In genomic region chr11:63769044-63769718, GRCh38 we compare ENCODE assay signal across 1 cellular context.
TF ChIP-seq lines count a peak whose summit lies in the region.

No MANE protein-coding gene starts in this region.

TF ChIP-seq in K562, 482 proteins besides CTCF, POLR2A, EP300 and RAD21 (continues in another document):
- TF ChIP-seq CREB1 (IDR thresholded peaks at IDR 0.05) = no peak
- no peak for TF ChIP-seq CREB1 (CRISPR knock-in tag; IDR thresholded peaks at IDR 0.05)
- TF ChIP-seq FOSL1 (tag; conservative IDR thresholded peaks at IDR 0.05) = peak; percentile 52
- TF ChIP-seq PTBP1 (IDR thresholded peaks at IDR 0.05; ENCODE audit: low read depth, low read length) = no peak
- TF ChIP-seq CHCHD3 (CRISPR knock-in tag; IDR thresholded peaks at IDR 0.05) = no peak
- no peak for TF ChIP-seq ZNF76 (CRISPR knock-in tag; IDR thresholded peaks at IDR 0.05; ENCODE audit: borderline replicate concordance)
- TF ChIP-seq TAF1 (IDR thresholded peaks at IDR 0.05; ENCODE audit: control insufficient read depth, extremely low read depth, insufficient read depth, low read length, severe bottlenecking) = peak; percentile 39
- TF ChIP-seq ZBTB1 (CRISPR knock-in tag; IDR thresholded peaks at IDR 0.05; ENCODE audit: borderline replicate concordance, low read depth) = 0 out of 2 replicates have a peak, but pooled peaks have one; percentile 55
- TF ChIP-seq, protein P1, sequence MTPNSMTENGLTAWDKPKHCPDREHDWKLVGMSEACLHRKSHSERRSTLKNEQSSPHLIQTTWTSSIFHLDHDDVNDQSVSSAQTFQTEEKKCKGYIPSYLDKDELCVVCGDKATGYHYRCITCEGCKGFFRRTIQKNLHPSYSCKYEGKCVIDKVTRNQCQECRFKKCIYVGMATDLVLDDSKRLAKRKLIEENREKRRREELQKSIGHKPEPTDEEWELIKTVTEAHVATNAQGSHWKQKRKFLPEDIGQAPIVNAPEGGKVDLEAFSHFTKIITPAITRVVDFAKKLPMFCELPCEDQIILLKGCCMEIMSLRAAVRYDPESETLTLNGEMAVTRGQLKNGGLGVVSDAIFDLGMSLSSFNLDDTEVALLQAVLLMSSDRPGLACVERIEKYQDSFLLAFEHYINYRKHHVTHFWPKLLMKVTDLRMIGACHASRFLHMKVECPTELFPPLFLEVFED (CRISPR knock-in tag; conservative IDR thresholded peaks at IDR 0.05) = no peak
- TF ChIP-seq NONO (IDR thresholded peaks at IDR 0.05; ENCODE audit: low read depth in 2 of 2, low read length in 1 of 2) = peak; percentile 34 to 56; a peak in 3 of 4 replicates
- no peak for TF ChIP-seq TBL1XR1 (IDR thresholded peaks at IDR 0.05; ENCODE audit: low read length in 2 of 2)
- TF ChIP-seq ETV6 (IDR thresholded peaks at IDR 0.05; ENCODE audit: borderline replicate concordance in 1 of 2, low read depth in 2 of 2, low read length in 1 of 2) = no peak
- TF ChIP-seq ETV6 (CRISPR knock-in tag; IDR thresholded peaks at IDR 0.05; ENCODE audit: borderline replicate concordance) = no peak
- TF ChIP-seq, protein P2, sequence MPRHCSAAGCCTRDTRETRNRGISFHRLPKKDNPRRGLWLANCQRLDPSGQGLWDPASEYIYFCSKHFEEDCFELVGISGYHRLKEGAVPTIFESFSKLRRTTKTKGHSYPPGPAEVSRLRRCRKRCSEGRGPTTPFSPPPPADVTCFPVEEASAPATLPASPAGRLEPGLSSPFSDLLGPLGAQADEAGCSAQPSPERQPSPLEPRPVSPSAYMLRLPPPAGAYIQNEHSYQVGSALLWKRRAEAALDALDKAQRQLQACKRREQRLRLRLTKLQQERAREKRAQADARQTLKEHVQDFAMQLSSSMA (CRISPR knock-in tag; IDR thresholded peaks at IDR 0.05) = peak; percentile 25; the same call in 1 of the 2 replicates
- TF ChIP-seq HDAC8 (tag; IDR thresholded peaks at IDR 0.05) = no peak
- no peak for TF ChIP-seq KDM1A (IDR thresholded peaks at IDR 0.05)
- no peak for TF ChIP-seq RBM34 (IDR thresholded peaks at IDR 0.05; ENCODE audit: borderline replicate concordance, insufficient read depth, low read length)
- no peak for TF ChIP-seq POLR2B (IDR thresholded peaks at IDR 0.05; ENCODE audit: low read depth, partially characterized antibody)
- TF ChIP-seq ZNF77 (CRISPR knock-in tag; IDR thresholded peaks at IDR 0.05) = no peak
- no peak for TF ChIP-seq SMARCB1 (IDR thresholded peaks at IDR 0.05; ENCODE audit: insufficient read length, low read depth)
- TF ChIP-seq ELF4 (CRISPR knock-in tag; IDR thresholded peaks at IDR 0.05) = no peak
- TF ChIP-seq ZNF696 (CRISPR knock-in tag; conservative IDR thresholded peaks at IDR 0.05) = no peak
- no peak for TF ChIP-seq MEF2D (tag; conservative IDR thresholded peaks at IDR 0.05; ENCODE audit: low read depth)
- TF ChIP-seq MNT (conservative IDR thresholded peaks at IDR 0.05) = peak in 1 of 2 experiments; percentile 30; a peak in 1 of 4 replicates
- no peak for TF ChIP-seq ZNF57 (CRISPR knock-in tag; IDR thresholded peaks at IDR 0.05)
- no peak for TF ChIP-seq ZNF551 (CRISPR knock-in tag; IDR thresholded peaks at IDR 0.05)
- peak; percentile 47; the same call in 1 of the 2 replicates for TF ChIP-seq THAP12 (CRISPR knock-in tag; IDR thresholded peaks at IDR 0.05)
- 0 out of 2 replicates have a peak, but pooled peaks have one; percentile 9 for TF ChIP-seq ZFPM2 (CRISPR knock-in tag; IDR thresholded peaks at IDR 0.05)
- TF ChIP-seq, protein P3, sequence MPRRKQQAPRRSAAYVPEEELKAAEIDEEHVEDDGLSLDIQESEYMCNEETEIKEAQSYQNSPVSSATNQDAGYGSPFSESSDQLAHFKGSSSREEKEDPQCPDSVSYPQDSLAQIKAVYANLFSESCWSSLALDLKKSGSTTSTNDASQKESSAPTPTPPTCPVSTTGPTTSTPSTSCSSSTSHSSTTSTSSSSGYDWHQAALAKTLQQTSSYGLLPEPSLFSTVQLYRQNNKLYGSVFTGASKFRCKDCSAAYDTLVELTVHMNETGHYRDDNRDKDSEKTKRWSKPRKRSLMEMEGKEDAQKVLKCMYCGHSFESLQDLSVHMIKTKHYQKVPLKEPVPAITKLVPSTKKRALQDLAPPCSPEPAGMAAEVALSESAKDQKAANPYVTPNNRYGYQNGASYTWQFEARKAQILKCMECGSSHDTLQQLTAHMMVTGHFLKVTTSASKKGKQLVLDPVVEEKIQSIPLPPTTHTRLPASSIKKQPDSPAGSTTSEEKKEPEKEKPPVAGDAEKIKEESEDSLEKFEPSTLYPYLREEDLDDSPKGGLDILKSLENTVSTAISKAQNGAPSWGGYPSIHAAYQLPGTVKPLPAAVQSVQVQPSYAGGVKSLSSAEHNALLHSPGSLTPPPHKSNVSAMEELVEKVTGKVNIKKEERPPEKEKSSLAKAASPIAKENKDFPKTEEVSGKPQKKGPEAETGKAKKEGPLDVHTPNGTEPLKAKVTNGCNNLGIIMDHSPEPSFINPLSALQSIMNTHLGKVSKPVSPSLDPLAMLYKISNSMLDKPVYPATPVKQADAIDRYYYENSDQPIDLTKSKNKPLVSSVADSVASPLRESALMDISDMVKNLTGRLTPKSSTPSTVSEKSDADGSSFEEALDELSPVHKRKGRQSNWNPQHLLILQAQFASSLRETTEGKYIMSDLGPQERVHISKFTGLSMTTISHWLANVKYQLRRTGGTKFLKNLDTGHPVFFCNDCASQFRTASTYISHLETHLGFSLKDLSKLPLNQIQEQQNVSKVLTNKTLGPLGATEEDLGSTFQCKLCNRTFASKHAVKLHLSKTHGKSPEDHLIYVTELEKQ (CRISPR knock-in tag; IDR thresholded peaks at IDR 0.05) = no peak
- TF ChIP-seq JUN (IDR thresholded peaks at IDR 0.05; ENCODE audit: borderline replicate concordance, low read depth, low read length) = no peak
- no peak for TF ChIP-seq JUN (CRISPR knock-in tag; IDR thresholded peaks at IDR 0.05; ENCODE audit: borderline replicate concordance)
- no peak for TF ChIP-seq KAT7 (CRISPR knock-in tag; IDR thresholded peaks at IDR 0.05; ENCODE audit: borderline replicate concordance)
- TF ChIP-seq, protein P4, sequence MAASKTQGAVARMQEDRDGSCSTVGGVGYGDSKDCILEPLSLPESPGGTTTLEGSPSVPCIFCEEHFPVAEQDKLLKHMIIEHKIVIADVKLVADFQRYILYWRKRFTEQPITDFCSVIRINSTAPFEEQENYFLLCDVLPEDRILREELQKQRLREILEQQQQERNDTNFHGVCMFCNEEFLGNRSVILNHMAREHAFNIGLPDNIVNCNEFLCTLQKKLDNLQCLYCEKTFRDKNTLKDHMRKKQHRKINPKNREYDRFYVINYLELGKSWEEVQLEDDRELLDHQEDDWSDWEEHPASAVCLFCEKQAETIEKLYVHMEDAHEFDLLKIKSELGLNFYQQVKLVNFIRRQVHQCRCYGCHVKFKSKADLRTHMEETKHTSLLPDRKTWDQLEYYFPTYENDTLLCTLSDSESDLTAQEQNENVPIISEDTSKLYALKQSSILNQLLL (CRISPR knock-in tag; IDR thresholded peaks at IDR 0.05; ENCODE audit: borderline replicate concordance) = no peak
- no peak for TF ChIP-seq MXI1 (IDR thresholded peaks at IDR 0.05; ENCODE audit: low read depth, low read length)
- peak; percentile 41; the same call in 1 of the 2 replicates for TF ChIP-seq ATF3 (IDR thresholded peaks at IDR 0.05)
- no peak for TF ChIP-seq ATF3 (CRISPR knock-in tag; conservative IDR thresholded peaks at IDR 0.05)
- TF ChIP-seq ZNF212 (CRISPR knock-in tag; IDR thresholded peaks at IDR 0.05) = no peak
- TF ChIP-seq, protein P5, sequence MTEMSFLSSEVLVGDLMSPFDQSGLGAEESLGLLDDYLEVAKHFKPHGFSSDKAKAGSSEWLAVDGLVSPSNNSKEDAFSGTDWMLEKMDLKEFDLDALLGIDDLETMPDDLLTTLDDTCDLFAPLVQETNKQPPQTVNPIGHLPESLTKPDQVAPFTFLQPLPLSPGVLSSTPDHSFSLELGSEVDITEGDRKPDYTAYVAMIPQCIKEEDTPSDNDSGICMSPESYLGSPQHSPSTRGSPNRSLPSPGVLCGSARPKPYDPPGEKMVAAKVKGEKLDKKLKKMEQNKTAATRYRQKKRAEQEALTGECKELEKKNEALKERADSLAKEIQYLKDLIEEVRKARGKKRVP (CRISPR knock-in tag; IDR thresholded peaks at IDR 0.05) = no peak
- peak; percentile 37 to 51; a peak in 3 of 4 replicates for TF ChIP-seq NRF1 (conservative IDR thresholded peaks at IDR 0.05 in 1 of 2, IDR thresholded peaks at IDR 0.05 in 1 of 2)
- TF ChIP-seq CCAR2 (IDR thresholded peaks at IDR 0.05; ENCODE audit: low read depth, low read length) = no peak
- TF ChIP-seq, protein P6, sequence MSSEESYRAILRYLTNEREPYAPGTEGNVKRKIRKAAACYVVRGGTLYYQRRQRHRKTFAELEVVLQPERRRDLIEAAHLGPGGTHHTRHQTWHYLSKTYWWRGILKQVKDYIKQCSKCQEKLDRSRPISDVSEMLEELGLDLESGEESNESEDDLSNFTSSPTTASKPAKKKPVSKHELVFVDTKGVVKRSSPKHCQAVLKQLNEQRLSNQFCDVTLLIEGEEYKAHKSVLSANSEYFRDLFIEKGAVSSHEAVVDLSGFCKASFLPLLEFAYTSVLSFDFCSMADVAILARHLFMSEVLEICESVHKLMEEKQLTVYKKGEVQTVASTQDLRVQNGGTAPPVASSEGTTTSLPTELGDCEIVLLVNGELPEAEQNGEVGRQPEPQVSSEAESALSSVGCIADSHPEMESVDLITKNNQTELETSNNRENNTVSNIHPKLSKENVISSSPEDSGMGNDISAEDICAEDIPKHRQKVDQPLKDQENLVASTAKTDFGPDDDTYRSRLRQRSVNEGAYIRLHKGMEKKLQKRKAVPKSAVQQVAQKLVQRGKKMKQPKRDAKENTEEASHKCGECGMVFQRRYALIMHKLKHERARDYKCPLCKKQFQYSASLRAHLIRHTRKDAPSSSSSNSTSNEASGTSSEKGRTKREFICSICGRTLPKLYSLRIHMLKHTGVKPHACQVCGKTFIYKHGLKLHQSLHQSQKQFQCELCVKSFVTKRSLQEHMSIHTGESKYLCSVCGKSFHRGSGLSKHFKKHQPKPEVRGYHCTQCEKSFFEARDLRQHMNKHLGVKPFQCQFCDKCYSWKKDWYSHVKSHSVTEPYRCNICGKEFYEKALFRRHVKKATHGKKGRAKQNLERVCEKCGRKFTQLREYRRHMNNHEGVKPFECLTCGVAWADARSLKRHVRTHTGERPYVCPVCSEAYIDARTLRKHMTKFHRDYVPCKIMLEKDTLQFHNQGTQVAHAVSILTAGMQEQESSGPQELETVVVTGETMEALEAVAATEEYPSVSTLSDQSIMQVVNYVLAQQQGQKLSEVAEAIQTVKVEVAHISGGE (CRISPR knock-in tag; IDR thresholded peaks at IDR 0.05) = no peak
- TF ChIP-seq EGR1 (conservative IDR thresholded peaks at IDR 0.05) = peak; percentile 72
- no peak; a peak in 2 of 4 replicates for TF ChIP-seq SIN3A (IDR thresholded peaks at IDR 0.05; ENCODE audit: borderline replicate concordance in 2 of 2, control insufficient read depth in 1 of 2, low read depth in 2 of 2, low read length in 2 of 2)
- no peak for TF ChIP-seq MED1 (CRISPR knock-in tag; IDR thresholded peaks at IDR 0.05; ENCODE audit: borderline replicate concordance)
- TF ChIP-seq TCFL5 (CRISPR knock-in tag; conservative IDR thresholded peaks at IDR 0.05) = no peak
- no peak for TF ChIP-seq ZNF780A (CRISPR knock-in tag; IDR thresholded peaks at IDR 0.05)
- peak; percentile 79 for TF ChIP-seq ZBTB7A (IDR thresholded peaks at IDR 0.05; ENCODE audit: borderline replicate concordance, control insufficient read depth, low read depth, low read length)
- TF ChIP-seq ZFP36 (IDR thresholded peaks at IDR 0.05; ENCODE audit: low read depth, low read length, partially characterized antibody) = no peak
- TF ChIP-seq KDM5B (IDR thresholded peaks at IDR 0.05; ENCODE audit: insufficient replicate concordance, low read depth, low read length) = peak; percentile 63
- TF ChIP-seq FOXA3 (CRISPR knock-in tag; conservative IDR thresholded peaks at IDR 0.05 in 1 of 2, IDR thresholded peaks at IDR 0.05 in 1 of 2) = no peak
- TF ChIP-seq ZNF324 (CRISPR knock-in tag; IDR thresholded peaks at IDR 0.05) = no peak
- 0 out of 2 replicates have a peak, but pooled peaks have one; percentile 22 for TF ChIP-seq POLR2AphosphoS5 (IDR thresholded peaks at IDR 0.05; ENCODE audit: control insufficient read depth, insufficient read depth, low read depth, low read length)
